ENCODE assay signal across 18 cellular contexts in the genomic region with DNA sequence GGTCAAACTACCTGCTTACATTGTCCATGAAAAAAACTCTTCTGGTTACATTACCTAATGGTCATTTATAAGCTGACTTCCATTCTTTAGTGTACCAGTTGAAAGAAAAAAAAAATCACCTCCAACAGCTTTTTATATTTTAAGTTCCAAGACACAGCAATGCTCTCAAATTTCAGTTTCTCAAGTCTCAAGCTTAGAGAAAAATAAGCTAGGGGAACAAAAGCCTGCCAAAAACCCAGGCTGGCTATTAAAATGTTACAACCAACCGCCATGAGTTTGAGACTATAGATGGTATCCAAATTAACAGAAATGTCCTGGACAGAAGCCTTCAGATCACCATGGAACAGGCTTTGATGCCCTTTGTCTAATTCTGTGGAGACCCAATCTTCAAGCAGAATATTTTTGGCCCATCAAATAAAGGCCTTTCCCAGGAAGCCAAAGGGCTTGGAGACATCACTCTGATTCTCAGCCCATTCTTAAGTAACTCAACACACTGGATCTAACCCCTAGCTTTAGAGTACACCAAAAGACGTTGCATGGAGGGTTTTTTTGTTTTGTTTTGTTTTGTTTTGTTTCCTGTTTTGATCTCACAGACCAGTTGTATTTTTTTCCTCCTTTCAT.
DNase-seq lines count a peak whose midpoint lies in the region; ATAC-seq and TF ChIP-seq lines count a peak whose summit lies in the region.
"Had no signal": no experiment of that assay in that cellular context is flagged by ENCODE, and none has a peak within 500 bp of the region (broad histone marks: within the 10 kb centered on the region; RNA-seq: fewer than 3 reads in every experiment).

No MANE protein-coding gene starts in this region.

- 52 to 64% methylated on average over 2 of the region's 2 CpGs for WGBS in heart right ventricle, 2 donors

- ATAC-seq in heart right ventricle (peak in 3 of 8 donors; percentile 35 to 58 (median 50)), HG03354 (IDR thresholded peaks at IDR 0.05; ENCODE audit: poor library complexity, severe bottlenecking, unreplicated experiment) (no peak), GM21825 (IDR thresholded peaks at IDR 0.05; ENCODE audit: unreplicated experiment) (no peak)
- ATAC-seq: activated naive CD4-positive, alpha-beta T cell treated with anti-CD3 and anti-CD28 coated beads, Interleukin-2, amount 50 U/mL, for 72 hours had no signal

- TF ChIP-seq CTCF in heart right ventricle (IDR thresholded peaks at IDR 0.05), result no peak
- TF ChIP-seq CTCF in nephron progenitor cell (IDR thresholded peaks at IDR 0.05), result no peak

- peak overlapping the region; percentile 55 for H3K27ac Mint-ChIP-seq in nephron progenitor cell
- H3K27ac Mint-ChIP-seq: activated naive CD4-positive, alpha-beta T cell treated with anti-CD3 and anti-CD28 coated beads, Interleukin-2, amount 50 U/mL, for 72 hours; IgD-negative memory B cell had no signal

- H3K4me3 ChIP-seq in heart right ventricle, result no peak overlapping the region
- H3K4me3 ChIP-seq: MG63 had no signal

- no peaks in the 10 kb centered on the region for H3K36me3 ChIP-seq in heart right ventricle
- H3K36me3 ChIP-seq: MG63, neutrophil had no signal

- peaks cover 4% of the 10 kb centered on the region for H3K9me3 Mint-ChIP-seq in nephron progenitor cell
- H3K9me3 Mint-ChIP-seq: IgD-negative memory B cell had no signal

- peaks cover 48% of the 10 kb centered on the region for H3K4me1 Mint-ChIP-seq in nephron progenitor cell

- no peaks in the 10 kb centered on the region for H3K27me3 Mint-ChIP-seq in nephron progenitor cell (ENCODE audit: low read depth, poor library complexity)

- H3K4me1 ChIP-seq in heart right ventricle, result peaks cover 0 to 4% (median 0%) of the 10 kb centered on the region in 9 donors

- H3K27ac ChIP-seq in heart right ventricle, result peak overlapping the region in 6 of 10 donors; percentile 13 to 47 (median 36)
- H3K27ac ChIP-seq: neutrophil had no signal

- H3K36me3 Mint-ChIP-seq in nephron progenitor cell (ENCODE audit: low read depth), result no peaks in the 10 kb centered on the region
- H3K36me3 Mint-ChIP-seq: IgD-negative memory B cell had no signal

- no peaks in the 10 kb centered on the region for H3K9me3 ChIP-seq in heart right ventricle
- H3K9me3 ChIP-seq: MG63, neutrophil had no signal

- no peak overlapping the region for H3K4me3 Mint-ChIP-seq in nephron progenitor cell
- H3K4me3 Mint-ChIP-seq: IgD-negative memory B cell had no signal

- H3K27me3 ChIP-seq in heart right ventricle, result no peaks in the 10 kb centered on the region
- H3K27me3 ChIP-seq: MG63, neutrophil had no signal

- no peak for DNase-seq in heart right ventricle
- DNase-seq in cardiac septum (ENCODE audit: low spot score), result no peak
- peak; percentile 72 for DNase-seq in fibroblast of peridontal ligament (ENCODE audit: extremely low read depth)
- DNase-seq in nephron progenitor cell, result no peak
- no peak for DNase-seq in AG20443 (ENCODE audit: low spot score)
- no peak for DNase-seq in epidermal melanocyte (ENCODE audit: insufficient read length, low spot score)
- DNase-seq: ACHN; activated CD4-positive, alpha-beta T cell treated with anti-CD3 and anti-CD28 coated beads for 1 hour; DMS 273 treated with DMSO at 0.1 percent for 48 hours; left cardiac atrium; MG63; NCI-H1417 treated with DMSO at 0.1 percent for 48 hours; NCI-H526 treated with DMSO at 0.1 percent for 48 hours had no signal

- intact Hi-C loops in heart right ventricle (cut with DNase I) (no loop called here), cardiac septum (cut with DNase I) (loop anchor here (10.0 kb wide), 1 partner anchor 79 kb away; no protein-coding TSS in a partner anchor)
